Comparison of ENCODE assay signal across 9 cellular contexts in genomic region chr12:8860165-8860961, GRCh38. TPM values are rescaled to one million over a fixed set of nuclear protein-coding genes. Genes with fewer than 3 reads are reported as not detected.
DNase-seq lines count a peak whose midpoint lies in the region; ATAC-seq and TF ChIP-seq lines count a peak whose summit lies in the region.
"Had no signal": no experiment of that assay in that cellular context is flagged by ENCODE, and none has a peak within 500 bp of the region (broad histone marks: within the 10 kb centered on the region; RNA-seq: fewer than 3 reads in every experiment).

No MANE protein-coding gene starts in this region.

- no peaks in the 10 kb centered on the region for H3K9me3 Mint-ChIP-seq in mesothelial cell of epicardium
- H3K9me3 Mint-ChIP-seq: T-helper 1 cell treated with Interleukin-12 subunit alpha and Interleukin-12 subunit beta and Interleukin-4 antibody, amounts not matched to agents 30 μg/mL and 1 μg/mL, for 36 hours had no signal

- H3F3A ChIP-seq in DOHH2 (ENCODE audit: control insufficient read depth, insufficient read depth), result no peaks in the 10 kb centered on the region

- intact Hi-C loops in upper lobe of right lung (cut with DNase I), result no loop called here

- H3K4me1 ChIP-seq in DOHH2 (ENCODE audit: control insufficient read depth, low read length) (0 out of 2 replicates have a peak, but pooled peaks cover 4% of the 10 kb centered on the region), upper lobe of right lung (no peaks in the 10 kb centered on the region)

- H3K4me3 ChIP-seq in DOHH2 (ENCODE audit: low read length) (no peak overlapping the region), epithelial cell of esophagus (ENCODE audit: low read length) (no peak overlapping the region), upper lobe of right lung (no peak overlapping the region)

- no peak overlapping the region for H3K4me2 ChIP-seq in DOHH2 (ENCODE audit: low read length)

- H3K9me3 ChIP-seq in DOHH2 (ENCODE audit: control insufficient read depth, insufficient read depth, low read length) (no peaks in the 10 kb centered on the region), upper lobe of right lung (no peaks in the 10 kb centered on the region)

- H3K27me3 Mint-ChIP-seq in mesothelial cell of epicardium (ENCODE audit: low read depth), result no peaks in the 10 kb centered on the region

- no peaks in the 10 kb centered on the region for H3K36me3 Mint-ChIP-seq in mesothelial cell of epicardium

- DNase-seq in KBM-7 (peak; percentile 60), epithelial cell of esophagus (ENCODE audit: low read depth) (peak; percentile 71), mesothelial cell of epicardium (ENCODE audit: low spot score in 2 of 2, unreplicated experiment in 2 of 2) (no peak), upper lobe of right lung (no peak)

- peaks cover 1% of the 10 kb centered on the region for H3K4me1 Mint-ChIP-seq in mesothelial cell of epicardium

- no peaks in the 10 kb centered on the region for H4K20me1 ChIP-seq in DOHH2 (ENCODE audit: control insufficient read depth, insufficient read depth, low read depth, low read length)

- H3K27me3 ChIP-seq in DOHH2 (ENCODE audit: control insufficient read depth, low read length) (peaks cover 3% of the 10 kb centered on the region; the same call in 1 of the 2 replicates), upper lobe of right lung (no peaks in the 10 kb centered on the region)

- H3K9me2 ChIP-seq in DOHH2 (replicated peaks; ENCODE audit: control insufficient read depth, low read length), result no peaks in the 10 kb centered on the region

- H3K27ac ChIP-seq in DOHH2 (ENCODE audit: low read depth, low read length) (no peak overlapping the region), VCaP (no peak overlapping the region), upper lobe of right lung (no peak overlapping the region)

- H3K36me3 ChIP-seq in DOHH2 (ENCODE audit: control insufficient read depth, low read length), result no peaks in the 10 kb centered on the region
- H3K36me3 ChIP-seq in upper lobe of right lung, result no peaks in the 10 kb centered on the region

- TF ChIP-seq CTCF in DOHH2 (IDR thresholded peaks at IDR 0.05; ENCODE audit: low read depth, low read length, poor library complexity, severe bottlenecking) (peak; percentile 71), VCaP (conservative IDR thresholded peaks at IDR 0.05) (peak; percentile 73), epithelial cell of esophagus (IDR thresholded peaks at IDR 0.05; ENCODE audit: insufficient read depth, low read depth, low read length, missing control alignments) (peak; percentile 82), mesothelial cell of epicardium (IDR thresholded peaks at IDR 0.05; ENCODE audit: unreplicated experiment) (peak; percentile 48), upper lobe of right lung (IDR thresholded peaks at IDR 0.05) (peak; percentile 64)

- no peak overlapping the region for H3K27ac Mint-ChIP-seq in mesothelial cell of epicardium
- H3K27ac Mint-ChIP-seq: T-helper 1 cell treated with Interleukin-12 subunit alpha and Interleukin-12 subunit beta and Interleukin-4 antibody, amounts not matched to agents 30 μg/mL and 1 μg/mL, for 36 hours had no signal

- H3K79me2 ChIP-seq in DOHH2 (ENCODE audit: control insufficient read depth, low read length), result no peaks in the 10 kb centered on the region

- ATAC-seq in upper lobe of right lung, result peak; percentile 79
- ATAC-seq in HG03175 (IDR thresholded peaks at IDR 0.05; ENCODE audit: unreplicated experiment), result no peak
- ATAC-seq in HG02840 (IDR thresholded peaks at IDR 0.05; ENCODE audit: low FRiP score, unreplicated experiment), result no peak

- in situ Hi-C loops in KBM-7 (cut with MboI; ENCODE audit: low pct_unique_long_range_greater_than_20kb, low sequenced_read_pairs), result no loop called here

- H3K4me3 Mint-ChIP-seq in mesothelial cell of epicardium, result no peak overlapping the region
- H3K4me3 Mint-ChIP-seq: T-helper 1 cell treated with Interleukin-12 subunit alpha and Interleukin-12 subunit beta and Interleukin-4 antibody, amounts not matched to agents 30 μg/mL and 1 μg/mL, for 36 hours had no signal

RNA-seq across cellular contexts. Expression of gene A2ML1, which starts 37.9 kb away (rescaled TPM):
- total RNA-seq in mesothelial cell of epicardium (0.13 to 0.16 TPM (median 0.14 TPM) in 3 replicates), upper lobe of right lung (not detected)

RNA-seq across cellular contexts. Expression of gene PHC1, which starts 53.9 kb away (rescaled TPM):
- total RNA-seq in mesothelial cell of epicardium (115 to 119 TPM (median 117 TPM) in 3 replicates), upper lobe of right lung (29.7 TPM)

Comparison
In these comparisons a context has a peak if more than half of its experiments do, and no peak if none do; other contexts are left out.
1. DNase-seq: peak in KBM-7 (single experiment) and epithelial cell of esophagus (single experiment); none in mesothelial cell of epicardium (0 of 2) and upper lobe of right lung (single experiment).
2. Peak in every context shown above with its lines, with median percentiles within 50 percentile points of each other: CTCF ChIP-seq.